ENCODE assay signal across 16 cellular contexts in genomic region chr1:150511985-150512660, GRCh38. TPM values are rescaled to one million over a fixed set of nuclear protein-coding genes. Genes with fewer than 3 reads are reported as not detected.
A peak's percentile ranks its signal among the peaks of the same experiment; 100 is the strongest.
DNase-seq lines count a peak whose midpoint lies in the region; ATAC-seq and TF ChIP-seq lines count a peak whose summit lies in the region.
"Had no signal": no experiment of that assay in that cellular context is flagged by ENCODE, and none has a peak within 500 bp of the region (broad histone marks: within the 10 kb centered on the region; RNA-seq: fewer than 3 reads in every experiment).

No MANE protein-coding gene starts in this region.

- H3K4me1 Mint-ChIP-seq in endothelial cell (ENCODE audit: unreplicated experiment) (peaks cover 70% of the 10 kb centered on the region), nephron progenitor cell (peaks cover 78% of the 10 kb centered on the region)
- H3K4me1 Mint-ChIP-seq in stimulated activated naive CD8-positive, alpha-beta T cell treated with anti-CD3 and anti-CD28 coated beads, Interleukin-15, amount 100 ng/mL, for 72 hours, result peaks cover 34% of the 10 kb centered on the region

- no peaks in the 10 kb centered on the region for H3K9me3 Mint-ChIP-seq in endothelial cell (ENCODE audit: unreplicated experiment)
- H3K9me3 Mint-ChIP-seq in nephron progenitor cell, result no peaks in the 10 kb centered on the region
- H3K9me3 Mint-ChIP-seq in stimulated activated naive CD8-positive, alpha-beta T cell treated with anti-CD3 and anti-CD28 coated beads, Interleukin-15, amount 100 ng/mL, for 72 hours, result no peaks in the 10 kb centered on the region
- H3K9me3 Mint-ChIP-seq: HFFc6 had no signal

- H3K27ac Mint-ChIP-seq in endothelial cell (ENCODE audit: unreplicated experiment) (peak overlapping the region; percentile 54), nephron progenitor cell (peak overlapping the region; percentile 82)
- no peak overlapping the region for H3K27ac Mint-ChIP-seq in stimulated activated naive CD8-positive, alpha-beta T cell treated with anti-CD3 and anti-CD28 coated beads, Interleukin-15, amount 100 ng/mL, for 72 hours
- H3K27ac Mint-ChIP-seq: HFFc6 had no signal

- H3K4me3 Mint-ChIP-seq in endothelial cell (ENCODE audit: unreplicated experiment) (peak overlapping the region; percentile 88), nephron progenitor cell (no peak overlapping the region)
- H3K4me3 Mint-ChIP-seq in stimulated activated naive CD8-positive, alpha-beta T cell treated with anti-CD3 and anti-CD28 coated beads, Interleukin-15, amount 100 ng/mL, for 72 hours, result no peak overlapping the region
- H3K4me3 Mint-ChIP-seq: HFFc6 had no signal

- DNase-seq in left ventricle myocardium inferior, result no peak
- no peak for DNase-seq in Right ventricle myocardium inferior (ENCODE audit: missing footprints)
- no peak for DNase-seq in endothelial cell (ENCODE audit: low spot score)
- no peak for DNase-seq in nephron progenitor cell
- DNase-seq in stimulated activated naive CD8-positive, alpha-beta T cell treated with anti-CD3 and anti-CD28 coated beads, Interleukin-15, amount 100 ng/mL, for 72 hours, result no peak
- DNase-seq in retina, result no peak
- DNase-seq: H7, HFFc6, KG1, NCI-H187, NCI-H2227 treated with DMSO at 0.1 percent for 48 hours, OCI-M1, SIG-M5 had no signal

- no peak overlapping the region for H3K4me3 ChIP-seq in left ventricle myocardium inferior
- H3K4me3 ChIP-seq: A549 had no signal

- intact Hi-C loops in left ventricle myocardium inferior (cut with micrococcal nuclease), result no loop called here
- intact Hi-C loops in Right ventricle myocardium inferior (cut with DNase I), result no loop called here

- ATAC-seq in Right ventricle myocardium inferior (no peak), GM18867 (IDR thresholded peaks at IDR 0.05; ENCODE audit: unreplicated experiment) (no peak)
- ATAC-seq in stimulated activated naive CD8-positive, alpha-beta T cell treated with anti-CD3 and anti-CD28 coated beads, Interleukin-15, amount 100 ng/mL, for 72 hours, result no peak
- ATAC-seq: A549 had no signal

- no peaks in the 10 kb centered on the region for H3K27me3 ChIP-seq in left ventricle myocardium inferior (ENCODE audit: low read depth)

- H3K36me3 Mint-ChIP-seq in endothelial cell (ENCODE audit: low read depth, unreplicated experiment) (peaks cover 26% of the 10 kb centered on the region), nephron progenitor cell (ENCODE audit: low read depth) (peaks cover 27% of the 10 kb centered on the region)

- H3K36me3 ChIP-seq in left ventricle myocardium inferior, result peaks cover 15% of the 10 kb centered on the region

- no peak for TF ChIP-seq CTCF in left ventricle myocardium inferior (IDR thresholded peaks at IDR 0.05; ENCODE audit: borderline replicate concordance)
- TF ChIP-seq CTCF in endothelial cell (IDR thresholded peaks at IDR 0.05; ENCODE audit: unreplicated experiment), result no peak
- TF ChIP-seq CTCF in nephron progenitor cell (IDR thresholded peaks at IDR 0.05), result no peak

- peaks cover 46% of the 10 kb centered on the region for H3K4me1 ChIP-seq in left ventricle myocardium inferior

- no peaks in the 10 kb centered on the region for H3K9me3 ChIP-seq in left ventricle myocardium inferior (replicated peaks)
- H3K9me3 ChIP-seq: A549 had no signal

- H3K27me3 Mint-ChIP-seq in endothelial cell (ENCODE audit: unreplicated experiment) (peaks cover 24% of the 10 kb centered on the region), nephron progenitor cell (ENCODE audit: low read depth, poor library complexity) (no peaks in the 10 kb centered on the region)
- no peaks in the 10 kb centered on the region for H3K27me3 Mint-ChIP-seq in stimulated activated naive CD8-positive, alpha-beta T cell treated with anti-CD3 and anti-CD28 coated beads, Interleukin-15, amount 100 ng/mL, for 72 hours

- peak overlapping the region; percentile 12 for H3K27ac ChIP-seq in left ventricle myocardium inferior (replicated peaks)
- H3K27ac ChIP-seq: A549, C4-2B had no signal

RNA-seq across cellular contexts. Expression of gene FALEC, which starts 3.4 kb away (rescaled TPM):
- total RNA-seq in left ventricle myocardium inferior (0.44 TPM), Right ventricle myocardium inferior (not detected), endothelial cell (ENCODE audit: unreplicated experiment) (1.2 TPM)

RNA-seq across cellular contexts. Expression of gene ECM1, which starts 4.2 kb away (rescaled TPM):
- total RNA-seq in left ventricle myocardium inferior, result 20.1 TPM
- 24.1 TPM for total RNA-seq in Right ventricle myocardium inferior
- total RNA-seq in endothelial cell (ENCODE audit: unreplicated experiment), result 637 TPM

RNA-seq across cellular contexts. Expression of gene TARS2, which starts 24.9 kb away (rescaled TPM):
- 32.2 TPM for total RNA-seq in left ventricle myocardium inferior
- 29.6 TPM for total RNA-seq in Right ventricle myocardium inferior
- total RNA-seq in endothelial cell (ENCODE audit: unreplicated experiment), result 16.6 TPM

RNA-seq across cellular contexts. Expression of gene ADAMTSL4, which starts 37.1 kb away (rescaled TPM):
- total RNA-seq in left ventricle myocardium inferior (46.3 TPM), Right ventricle myocardium inferior (80.3 TPM), endothelial cell (ENCODE audit: unreplicated experiment) (0.36 TPM)

Comparison
In these comparisons a context has a peak if more than half of its experiments do, and no peak if none do; other contexts are left out.
1. H3K27ac Mint-ChIP-seq: peak in endothelial cell (single experiment) and nephron progenitor cell (single experiment); none in stimulated activated naive CD8-positive, alpha-beta T cell treated with anti-CD3 and anti-CD28 coated beads, Interleukin-15, amount 100 ng/mL, for 72 hours (0 of 2).
2. RNA of gene ECM1, which starts 4.2 kb away (total RNA-seq): 637 TPM in endothelial cell (single experiment); 24.1 TPM in Right ventricle myocardium inferior (single experiment) and 20.1 TPM in left ventricle myocardium inferior (single experiment); every median in the first group is over 10 times any median in the second.